10 cellular contexts compared by ENCODE assay signal in genomic region chr5:73826761-73827450, GRCh38.
A peak's percentile ranks its signal among the peaks of the same experiment; 100 is the strongest.
DNase-seq lines count a peak whose midpoint lies in the region; ATAC-seq and TF ChIP-seq lines count a peak whose summit lies in the region.
"Had no signal": no experiment of that assay in that cellular context is flagged by ENCODE, and none has a peak within 500 bp of the region (broad histone marks: within the 10 kb centered on the region; RNA-seq: fewer than 3 reads in every experiment).

No MANE protein-coding gene starts in this region.

- H3K27ac Mint-ChIP-seq in stimulated activated naive CD8-positive, alpha-beta T cell treated with anti-CD3 and anti-CD28 coated beads, Interleukin-15, amount 100 ng/mL, for 72 hours = no peak overlapping the region
- H3K27ac Mint-ChIP-seq: memory B cell had no signal

- intact Hi-C loops in aorta (cut with DNase I) = no loop called here

- H3K4me1 ChIP-seq in adipocyte (ENCODE audit: control insufficient read depth, insufficient read depth, low read length) = peaks cover 18% of the 10 kb centered on the region
- peaks cover 11% of the 10 kb centered on the region for H3K4me1 ChIP-seq in hepatocyte (ENCODE audit: insufficient read depth)
- H3K4me1 ChIP-seq in aorta (ENCODE audit: control insufficient read depth in 1 of 2, insufficient read depth in 2 of 2, low read length in 2 of 2) = peaks cover 9 to 14% of the 10 kb centered on the region in 2 donors

- no peak for ATAC-seq in aorta (ENCODE audit: low FRiP score)
- no peak for ATAC-seq in stimulated activated naive CD8-positive, alpha-beta T cell treated with anti-CD3 and anti-CD28 coated beads, Interleukin-15, amount 100 ng/mL, for 72 hours

- H3K9me3 ChIP-seq in adipocyte (ENCODE audit: control insufficient read depth, low read length) (no peaks in the 10 kb centered on the region), hepatocyte (ENCODE audit: low read depth) (no peaks in the 10 kb centered on the region), aorta (ENCODE audit: control insufficient read depth, low read length) (no peaks in the 10 kb centered on the region)

- H3K4me3 Mint-ChIP-seq in stimulated activated naive CD8-positive, alpha-beta T cell treated with anti-CD3 and anti-CD28 coated beads, Interleukin-15, amount 100 ng/mL, for 72 hours = no peak overlapping the region
- H3K4me3 Mint-ChIP-seq: memory B cell had no signal

- peaks cover 9% of the 10 kb centered on the region for H3K27me3 Mint-ChIP-seq in stimulated activated naive CD8-positive, alpha-beta T cell treated with anti-CD3 and anti-CD28 coated beads, Interleukin-15, amount 100 ng/mL, for 72 hours
- H3K27me3 Mint-ChIP-seq: memory B cell had no signal

- no peak for TF ChIP-seq CTCF in hepatocyte (IDR thresholded peaks at IDR 0.05; ENCODE audit: poor library complexity)

- WGBS in hepatocyte (ENCODE audit: low lambda C conversion rate, missing lambda C conversion rate) = 56% methylated on average over 3 of the region's 3 CpGs
- 17 to 23% methylated on average over 3 of the region's 3 CpGs for WGBS in aorta, 2 donors

- DNase-seq in NCI-H510A treated with DMSO at 0.1 percent for 48 hours (lab: John Stamatoyannopoulos, UW) (peak; percentile 41), NCI-H510A (lab: John Stamatoyannopoulos, UW) (no peak), adipocyte (ENCODE audit: low read depth) (peak; percentile 91), hepatocyte (ENCODE audit: low spot score) (peak; percentile 15), aorta (no peak), cortex of kidney (lab: John Stamatoyannopoulos, UW) (no peak), substantia nigra (lab: John Stamatoyannopoulos, UW) (no peak)
- DNase-seq in stimulated activated naive CD8-positive, alpha-beta T cell treated with anti-CD3 and anti-CD28 coated beads, Interleukin-15, amount 100 ng/mL, for 72 hours = no peak
- DNase-seq: AML-193 had no signal

- H3K9me3 Mint-ChIP-seq in stimulated activated naive CD8-positive, alpha-beta T cell treated with anti-CD3 and anti-CD28 coated beads, Interleukin-15, amount 100 ng/mL, for 72 hours = no peaks in the 10 kb centered on the region
- H3K9me3 Mint-ChIP-seq: memory B cell had no signal

- peak overlapping the region; percentile 20 for H3K4me3 ChIP-seq in adipocyte (ENCODE audit: low read length)
- no peak overlapping the region for H3K4me3 ChIP-seq in hepatocyte
- H3K4me3 ChIP-seq in aorta (ENCODE audit: low read length in 2 of 2) = no peak overlapping the region

- H2AFZ ChIP-seq in hepatocyte = no peak overlapping the region

- no peaks in the 10 kb centered on the region for H3K79me2 ChIP-seq in hepatocyte

- peak overlapping the region; percentile 26 for H3K9ac ChIP-seq in adipocyte (ENCODE audit: low read length)

- no peak overlapping the region for H3K4me2 ChIP-seq in hepatocyte

- H3K27ac ChIP-seq in hepatocyte (peak overlapping the region; percentile 24), aorta (ENCODE audit: low read depth in 1 of 2, low read length in 2 of 2) (peak overlapping the region; percentile 95), substantia nigra (ENCODE audit: low read depth, low read length, poor library complexity, severe bottlenecking) (no peak overlapping the region)

- no peaks in the 10 kb centered on the region for H4K20me1 ChIP-seq in hepatocyte (ENCODE audit: insufficient read depth, poor library complexity, severe bottlenecking)

- H3K9me2 ChIP-seq in hepatocyte (replicated peaks; ENCODE audit: insufficient read depth) = no peaks in the 10 kb centered on the region

- no peaks in the 10 kb centered on the region for H3K36me3 ChIP-seq in adipocyte (ENCODE audit: control insufficient read depth, insufficient read depth, low read length, severe bottlenecking)
- H3K36me3 ChIP-seq in hepatocyte (replicated peaks; ENCODE audit: insufficient read depth, low read depth) = no peaks in the 10 kb centered on the region
- H3K36me3 ChIP-seq in aorta (ENCODE audit: control insufficient read depth in 1 of 2, insufficient read depth in 2 of 2, low read length in 1 of 2) = no peaks in the 10 kb centered on the region

- H3K27me3 ChIP-seq in adipocyte (replicated peaks; ENCODE audit: control insufficient read depth, insufficient read depth, low read length) (no peaks in the 10 kb centered on the region), hepatocyte (no peaks in the 10 kb centered on the region), aorta (ENCODE audit: control insufficient read depth in 1 of 2, insufficient read depth in 2 of 2, low read length in 1 of 2) (no peaks in the 10 kb centered on the region)

- no peaks in the 10 kb centered on the region for H3K4me1 Mint-ChIP-seq in stimulated activated naive CD8-positive, alpha-beta T cell treated with anti-CD3 and anti-CD28 coated beads, Interleukin-15, amount 100 ng/mL, for 72 hours
- H3K4me1 Mint-ChIP-seq: memory B cell had no signal

Comparison
In these comparisons a context has a peak if more than half of its experiments do, and no peak if none do; other contexts are left out.
1. DNase-seq: peak in NCI-H510A treated with DMSO at 0.1 percent for 48 hours (single experiment), adipocyte (single experiment) and hepatocyte (single experiment); none in NCI-H510A (single experiment), aorta (0 of 2), stimulated activated naive CD8-positive, alpha-beta T cell treated with anti-CD3 and anti-CD28 coated beads, Interleukin-15, amount 100 ng/mL, for 72 hours (0 of 2), cortex of kidney (single experiment) and substantia nigra (0 of 49).